In genomic region chrX:155612312-155613224, GRCh38 we compare ENCODE assay signal across 8 cellular contexts. TPM values are rescaled to one million over a fixed set of nuclear protein-coding genes. Genes with fewer than 3 reads are reported as not detected.
DNase-seq lines count a peak whose midpoint lies in the region; ATAC-seq and TF ChIP-seq lines count a peak whose summit lies in the region.

TSS of gene SPRY3 (plus strand) at chrX:155612586.
TSS of gene TMLHE (minus strand) at chrX:155612952. CDS start at chrX:155545276, 67,676 bp downstream.

- TF ChIP-seq CTCF in body of pancreas (IDR thresholded peaks at IDR 0.05), result peak in 1 of 7 experiments; percentile 5
- no peak for TF ChIP-seq CTCF in sigmoid colon (IDR thresholded peaks at IDR 0.05)

- peak within 1 kb of the TSS; percentile 48 to 52 for H3K4me3 ChIP-seq in body of pancreas
- H3K4me3 ChIP-seq in iPS-15b (ENCODE audit: low read depth, low read length), result peak within 1 kb of the TSS; percentile 85
- peak within 1 kb of the TSS; percentile 65 to 70 (median 68) for H3K4me3 ChIP-seq in sigmoid colon

- DNase-seq in NCI-H146 (lab: John Stamatoyannopoulos, UW) (peak; percentile 58), UCSD-AML1 (lab: John Stamatoyannopoulos, UW; ENCODE audit: unreplicated experiment) (peak; percentile 70), body of pancreas (peak; percentile 51 to 75 (median 58)), sigmoid colon (peak; percentile 76), COLO829 (ENCODE audit: low spot score) (no peak)

- TF ChIP-seq EP300 in sigmoid colon (IDR thresholded peaks at IDR 0.05), result no peak

- ATAC-seq in GM18502 (IDR thresholded peaks at IDR 0.05; ENCODE audit: poor library complexity, unreplicated experiment) (peak; percentile 88), HG02798 (IDR thresholded peaks at IDR 0.05; ENCODE audit: poor library complexity, unreplicated experiment) (peak; percentile 96), body of pancreas (peak; percentile 95)

- H3K27ac ChIP-seq in body of pancreas (peak within 1 kb of the TSS; percentile 83 to 91 (median 88)), sigmoid colon (peak within 1 kb of the TSS; percentile 85 to 90 (median 88))

- H3K36me3 ChIP-seq in body of pancreas (replicated peaks in 1 of 2; ENCODE audit: insufficient read depth in 1 of 2, low read depth in 2 of 2) (no peaks in the 10 kb centered on the region), iPS-15b (ENCODE audit: control insufficient read depth, insufficient read depth, low read length) (no peaks in the 10 kb centered on the region), sigmoid colon (no peaks in the 10 kb centered on the region)

- H3K4me1 ChIP-seq in body of pancreas (peaks cover 6% of the 10 kb centered on the region), iPS-15b (ENCODE audit: control insufficient read depth, insufficient read depth, low read length) (no peaks in the 10 kb centered on the region), sigmoid colon (peaks cover 0 to 11% (median 7%) of the 10 kb centered on the region in 4 donors)

- intact Hi-C loops in body of pancreas (cut with DNase I), result no loop called here
- intact Hi-C loops in sigmoid colon (cut with DNase I), result loop anchor here (10.0 kb wide), 1 partner anchor 398 kb away; the partner anchor contains the start of gene VBP1

- H3K27me3 ChIP-seq in body of pancreas (no peaks in the 10 kb centered on the region), iPS-15b (ENCODE audit: control insufficient read depth, insufficient read depth, low read length) (no peaks in the 10 kb centered on the region), sigmoid colon (no peaks in the 10 kb centered on the region)

- WGBS in body of pancreas, 2 donors, result 1% methylated on average over 10 to 41 of the region's 50 CpGs
- 1% methylated on average over 50 of the region's 50 CpGs for WGBS in sigmoid colon, 2 donors

- peak within 1 kb of the TSS; percentile 77 for H3K9ac ChIP-seq in iPS-15b (ENCODE audit: low read depth, low read length)

- H3K9me3 ChIP-seq in body of pancreas, result no peaks in the 10 kb centered on the region
- no peaks in the 10 kb centered on the region for H3K9me3 ChIP-seq in iPS-15b (ENCODE audit: control insufficient read depth, insufficient read depth, low read length)
- H3K9me3 ChIP-seq in sigmoid colon, result no peaks in the 10 kb centered on the region

- TF ChIP-seq POLR2A in body of pancreas (IDR thresholded peaks at IDR 0.05) (peak in 2 of 3 donors; percentile 50 to 56), sigmoid colon (IDR thresholded peaks at IDR 0.05) (no peak)

RNA-seq across cellular contexts. Expression of gene SPRY3, which starts in this region (rescaled TPM):
- total RNA-seq in body of pancreas (under 1 TPM; 0.66 to 0.78 TPM), sigmoid colon (1 to 10 TPM in 3 of 4 donors, under 1 TPM in 1; 0.99 to 1.9 (median 1.5) TPM)
- polyA plus RNA-seq in sigmoid colon, result under 1 TPM; 0.46 to 0.60 (median 0.52) TPM

RNA-seq across cellular contexts. Expression of gene TMLHE, which starts in this region (rescaled TPM):
- 10 to 100 TPM; 11.7 to 16.2 TPM for total RNA-seq in body of pancreas
- 10 to 100 TPM; 16.3 to 34.8 (median 25.8) TPM for total RNA-seq in sigmoid colon
- polyA plus RNA-seq in sigmoid colon, result 10 to 100 TPM; 11.0 to 19.4 (median 14.4) TPM

Comparison
In these comparisons a context has a peak if more than half of its experiments do, and no peak if none do; other contexts are left out.
1. POLR2A ChIP-seq: peak in body of pancreas (2 of 3); none in sigmoid colon (0 of 2).
2. Peak in every context shown above with its lines, with median percentiles within 50 percentile points of each other: ATAC-seq and H3K4me3 ChIP-seq.